In the genomic region with DNA sequence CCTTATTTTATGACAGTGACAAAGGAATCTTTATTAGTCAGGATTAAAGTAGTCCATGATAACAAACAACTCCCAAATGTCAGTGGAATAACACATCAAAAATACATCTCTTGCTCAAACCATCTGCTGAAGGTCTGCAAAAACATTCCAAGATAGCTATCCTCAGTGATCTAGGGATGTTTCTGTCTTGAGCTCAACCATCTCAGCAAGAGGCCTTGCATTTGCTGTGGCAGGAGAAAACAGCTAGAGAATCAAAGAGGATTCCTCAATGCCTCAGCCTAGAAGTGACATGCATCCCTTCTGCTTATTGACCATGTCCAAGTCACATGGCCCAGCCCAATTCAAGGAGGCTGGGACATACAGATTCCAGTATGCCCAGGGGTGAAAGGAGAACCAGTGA, we compare ENCODE assay signal across 27 cellular contexts.
DNase-seq lines count a peak whose midpoint lies in the region; ATAC-seq, FAIRE-seq and TF ChIP-seq lines count a peak whose summit lies in the region.
"Had no signal": no experiment of that assay in that cellular context is flagged by ENCODE, and none has a peak within 500 bp of the region (broad histone marks: within the 10 kb centered on the region; RNA-seq: fewer than 3 reads in every experiment).

No MANE protein-coding gene starts in this region.

- no peaks in the 10 kb centered on the region for H4K20me1 ChIP-seq in OCI-LY1 (ENCODE audit: insufficient read depth, low read length)

- peaks cover 48% of the 10 kb centered on the region for H3K4me1 ChIP-seq in OCI-LY1 (ENCODE audit: insufficient read depth, low read length, severe bottlenecking)
- H3K4me1 ChIP-seq: prostate gland had no signal

- no peaks in the 10 kb centered on the region for H3K27me3 ChIP-seq in OCI-LY1 (ENCODE audit: insufficient read depth, low read length)
- H3K27me3 ChIP-seq: gastrocnemius medialis, neutrophil, sigmoid colon, suprapubic skin had no signal

- no peak for TF ChIP-seq CTCF in OCI-LY1 (IDR thresholded peaks at IDR 0.05; ENCODE audit: low read length)
- no peak for TF ChIP-seq CTCF in D721Med (IDR thresholded peaks at IDR 0.05; ENCODE audit: insufficient read depth, missing control alignments)

- H3F3A ChIP-seq in OCI-LY1 (ENCODE audit: insufficient read depth, low read length), result no peaks in the 10 kb centered on the region

- no peaks in the 10 kb centered on the region for H3K9me2 ChIP-seq in OCI-LY1 (ENCODE audit: low read depth, low read length)

- no peak overlapping the region for H3K9ac ChIP-seq in OCI-LY1 (ENCODE audit: low read length)

- H3K36me3 ChIP-seq in OCI-LY1 (ENCODE audit: insufficient read depth, low read length), result no peaks in the 10 kb centered on the region; the same call in 1 of the 2 replicates
- H3K36me3 ChIP-seq: gastrocnemius medialis, neutrophil, prostate gland, sigmoid colon, suprapubic skin had no signal

- DNase-seq in EL, result peak; percentile 20
- peak; percentile 57 for DNase-seq in fibroblast of peridontal ligament (ENCODE audit: extremely low read depth)
- no peak for DNase-seq in D721Med (ENCODE audit: insufficient read length, low spot score)
- no peak for DNase-seq in SW 1271 (lab: John Stamatoyannopoulos, UW)
- DNase-seq in SHP77 (lab: John Stamatoyannopoulos, UW), result no peak
- DNase-seq: activated CD4-positive, alpha-beta T cell treated with anti-CD3 and anti-CD28 coated beads for 1 hour; activated CD8-positive, alpha-beta T cell treated with anti-CD3 and anti-CD28 coated beads for 36 hours; AML-193; DMS53; effector memory CD8-positive, alpha-beta T cell; erythroblast; gastrocnemius medialis; GF-D8; GOT3; NCI-H1105 treated with DMSO at 0.1 percent for 48 hours; NCI-H2081; NCI-H2227 treated with DMSO at 0.1 percent for 48 hours; NCI-H526 treated with DMSO at 0.1 percent for 48 hours; sigmoid colon; stimulated activated naive CD4-positive, alpha-beta T cell had no signal

- no peak overlapping the region for H3K4me2 ChIP-seq in OCI-LY1 (ENCODE audit: low read length)

- peaks cover 12% of the 10 kb centered on the region; the same call in 1 of the 2 replicates for H3K9me3 ChIP-seq in OCI-LY1 (ENCODE audit: low read length)
- H3K9me3 ChIP-seq: gastrocnemius medialis, neutrophil, prostate gland, sigmoid colon, suprapubic skin had no signal

- ATAC-seq in GM18907 (IDR thresholded peaks at IDR 0.05; ENCODE audit: unreplicated experiment), result no peak
- ATAC-seq: activated CD8-positive, alpha-beta T cell treated with anti-CD3 and anti-CD28 coated beads for 36 hours; effector memory CD8-positive, alpha-beta T cell; gastrocnemius medialis; left lobe of liver had no signal

- no peak for FAIRE-seq in D721Med (lab: Jason Lieb, UNC)

- no peaks in the 10 kb centered on the region for H3K79me2 ChIP-seq in OCI-LY1 (ENCODE audit: insufficient read depth, low read length)

- no peak overlapping the region for H3K4me3 ChIP-seq in OCI-LY1 (ENCODE audit: low read depth, low read length, poor library complexity, severe bottlenecking)
- H3K4me3 ChIP-seq: coronary artery, gastrocnemius medialis, prostate gland, sigmoid colon, suprapubic skin had no signal

- peak overlapping the region; percentile 95 for H3K27ac ChIP-seq in OCI-LY1 (ENCODE audit: low read depth, low read length, poor library complexity, severe bottlenecking)
- H3K27ac ChIP-seq: coronary artery, gastrocnemius medialis, neutrophil, prostate gland, sigmoid colon, suprapubic skin had no signal

- no peak overlapping the region for H2AFZ ChIP-seq in OCI-LY1 (ENCODE audit: low read length)

Comparison
In these comparisons a context has a peak if more than half of its experiments do, and no peak if none do; other contexts are left out.
1. DNase-seq: peak in EL (single experiment) and fibroblast of peridontal ligament (single experiment); none in D721Med (single experiment), SW 1271 (0 of 2) and SHP77 (0 of 2).